ENCODE assay signal across 1 cellular context in the genomic region with DNA sequence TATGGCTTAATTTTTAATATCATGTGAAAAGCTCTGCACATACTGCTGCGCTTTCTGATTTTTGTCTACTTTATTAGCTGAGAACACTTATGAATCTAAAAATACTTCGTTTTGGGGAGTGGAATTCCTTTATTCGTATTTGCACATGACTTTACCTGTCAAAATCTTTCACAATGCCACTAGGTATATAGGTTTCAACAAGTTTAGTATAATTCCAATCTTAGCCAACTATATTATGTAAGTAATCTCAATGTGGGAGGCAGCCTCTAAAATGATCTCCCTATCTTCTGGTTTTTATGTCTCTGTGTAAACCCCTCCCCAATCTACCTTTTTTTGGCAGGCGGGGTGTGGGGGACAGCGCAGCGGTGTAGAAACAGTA.
TF ChIP-seq lines count a peak whose summit lies in the region.

No MANE protein-coding gene starts in this region.

TF ChIP-seq in HCT116, 20 proteins besides CTCF, POLR2A, EP300 and RAD21:
- no peak for TF ChIP-seq ZNF274 (IDR thresholded peaks at IDR 0.05; ENCODE audit: low read depth, low read length)
- TF ChIP-seq YY1 (IDR thresholded peaks at IDR 0.05; ENCODE audit: extremely low read depth, insufficient replicate concordance, low read depth, low read length) = no peak
- TF ChIP-seq ELF1 (IDR thresholded peaks at IDR 0.05; ENCODE audit: borderline replicate concordance, low read depth) = no peak
- TF ChIP-seq EZH2phosphoT487 (IDR thresholded peaks at IDR 0.05; ENCODE audit: borderline replicate concordance) = no peak
- no peak for TF ChIP-seq CEBPB (IDR thresholded peaks at IDR 0.05; ENCODE audit: low read depth)
- no peak for TF ChIP-seq SIN3A (IDR thresholded peaks at IDR 0.05; ENCODE audit: low read depth)
- no peak for TF ChIP-seq FOSL1 (IDR thresholded peaks at IDR 0.05; ENCODE audit: low read depth)
- no peak for TF ChIP-seq JUND (IDR thresholded peaks at IDR 0.05)
- TF ChIP-seq, protein P1, sequence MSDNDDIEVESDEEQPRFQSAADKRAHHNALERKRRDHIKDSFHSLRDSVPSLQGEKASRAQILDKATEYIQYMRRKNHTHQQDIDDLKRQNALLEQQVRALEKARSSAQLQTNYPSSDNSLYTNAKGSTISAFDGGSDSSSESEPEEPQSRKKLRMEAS (IDR thresholded peaks at IDR 0.05) = no peak
- TF ChIP-seq EZH2 (IDR thresholded peaks at IDR 0.05) = no peak
- TF ChIP-seq SP1 (IDR thresholded peaks at IDR 0.05; ENCODE audit: low read depth) = no peak
- no peak for TF ChIP-seq CBX3 (IDR thresholded peaks at IDR 0.05; ENCODE audit: low read depth)
- no peak for TF ChIP-seq TCF7L2 (IDR thresholded peaks at IDR 0.05; ENCODE audit: borderline replicate concordance, extremely low read depth, insufficient read depth, insufficient read length)
- no peak for TF ChIP-seq SRF (IDR thresholded peaks at IDR 0.05; ENCODE audit: low read depth)
- no peak for TF ChIP-seq EGR1 (IDR thresholded peaks at IDR 0.05; ENCODE audit: low read depth)
- TF ChIP-seq, protein P2, sequence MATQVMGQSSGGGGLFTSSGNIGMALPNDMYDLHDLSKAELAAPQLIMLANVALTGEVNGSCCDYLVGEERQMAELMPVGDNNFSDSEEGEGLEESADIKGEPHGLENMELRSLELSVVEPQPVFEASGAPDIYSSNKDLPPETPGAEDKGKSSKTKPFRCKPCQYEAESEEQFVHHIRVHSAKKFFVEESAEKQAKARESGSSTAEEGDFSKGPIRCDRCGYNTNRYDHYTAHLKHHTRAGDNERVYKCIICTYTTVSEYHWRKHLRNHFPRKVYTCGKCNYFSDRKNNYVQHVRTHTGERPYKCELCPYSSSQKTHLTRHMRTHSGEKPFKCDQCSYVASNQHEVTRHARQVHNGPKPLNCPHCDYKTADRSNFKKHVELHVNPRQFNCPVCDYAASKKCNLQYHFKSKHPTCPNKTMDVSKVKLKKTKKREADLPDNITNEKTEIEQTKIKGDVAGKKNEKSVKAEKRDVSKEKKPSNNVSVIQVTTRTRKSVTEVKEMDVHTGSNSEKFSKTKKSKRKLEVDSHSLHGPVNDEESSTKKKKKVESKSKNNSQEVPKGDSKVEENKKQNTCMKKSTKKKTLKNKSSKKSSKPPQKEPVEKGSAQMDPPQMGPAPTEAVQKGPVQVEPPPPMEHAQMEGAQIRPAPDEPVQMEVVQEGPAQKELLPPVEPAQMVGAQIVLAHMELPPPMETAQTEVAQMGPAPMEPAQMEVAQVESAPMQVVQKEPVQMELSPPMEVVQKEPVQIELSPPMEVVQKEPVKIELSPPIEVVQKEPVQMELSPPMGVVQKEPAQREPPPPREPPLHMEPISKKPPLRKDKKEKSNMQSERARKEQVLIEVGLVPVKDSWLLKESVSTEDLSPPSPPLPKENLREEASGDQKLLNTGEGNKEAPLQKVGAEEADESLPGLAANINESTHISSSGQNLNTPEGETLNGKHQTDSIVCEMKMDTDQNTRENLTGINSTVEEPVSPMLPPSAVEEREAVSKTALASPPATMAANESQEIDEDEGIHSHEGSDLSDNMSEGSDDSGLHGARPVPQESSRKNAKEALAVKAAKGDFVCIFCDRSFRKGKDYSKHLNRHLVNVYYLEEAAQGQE (IDR thresholded peaks at IDR 0.05; ENCODE audit: low read depth) = no peak
- TF ChIP-seq, protein P3, sequence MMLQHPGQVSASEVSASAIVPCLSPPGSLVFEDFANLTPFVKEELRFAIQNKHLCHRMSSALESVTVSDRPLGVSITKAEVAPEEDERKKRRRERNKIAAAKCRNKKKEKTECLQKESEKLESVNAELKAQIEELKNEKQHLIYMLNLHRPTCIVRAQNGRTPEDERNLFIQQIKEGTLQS (IDR thresholded peaks at IDR 0.05) = no peak
- TF ChIP-seq, protein P4, sequence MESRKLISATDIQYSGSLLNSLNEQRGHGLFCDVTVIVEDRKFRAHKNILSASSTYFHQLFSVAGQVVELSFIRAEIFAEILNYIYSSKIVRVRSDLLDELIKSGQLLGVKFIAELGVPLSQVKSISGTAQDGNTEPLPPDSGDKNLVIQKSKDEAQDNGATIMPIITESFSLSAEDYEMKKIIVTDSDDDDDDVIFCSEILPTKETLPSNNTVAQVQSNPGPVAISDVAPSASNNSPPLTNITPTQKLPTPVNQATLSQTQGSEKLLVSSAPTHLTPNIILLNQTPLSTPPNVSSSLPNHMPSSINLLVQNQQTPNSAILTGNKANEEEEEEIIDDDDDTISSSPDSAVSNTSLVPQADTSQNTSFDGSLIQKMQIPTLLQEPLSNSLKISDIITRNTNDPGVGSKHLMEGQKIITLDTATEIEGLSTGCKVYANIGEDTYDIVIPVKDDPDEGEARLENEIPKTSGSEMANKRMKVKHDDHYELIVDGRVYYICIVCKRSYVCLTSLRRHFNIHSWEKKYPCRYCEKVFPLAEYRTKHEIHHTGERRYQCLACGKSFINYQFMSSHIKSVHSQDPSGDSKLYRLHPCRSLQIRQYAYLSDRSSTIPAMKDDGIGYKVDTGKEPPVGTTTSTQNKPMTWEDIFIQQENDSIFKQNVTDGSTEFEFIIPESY (IDR thresholded peaks at IDR 0.05; ENCODE audit: extremely low read depth, insufficient replicate concordance, low read length) = no peak
